ENCODE assay signal across 24 cellular contexts in the genomic region with DNA sequence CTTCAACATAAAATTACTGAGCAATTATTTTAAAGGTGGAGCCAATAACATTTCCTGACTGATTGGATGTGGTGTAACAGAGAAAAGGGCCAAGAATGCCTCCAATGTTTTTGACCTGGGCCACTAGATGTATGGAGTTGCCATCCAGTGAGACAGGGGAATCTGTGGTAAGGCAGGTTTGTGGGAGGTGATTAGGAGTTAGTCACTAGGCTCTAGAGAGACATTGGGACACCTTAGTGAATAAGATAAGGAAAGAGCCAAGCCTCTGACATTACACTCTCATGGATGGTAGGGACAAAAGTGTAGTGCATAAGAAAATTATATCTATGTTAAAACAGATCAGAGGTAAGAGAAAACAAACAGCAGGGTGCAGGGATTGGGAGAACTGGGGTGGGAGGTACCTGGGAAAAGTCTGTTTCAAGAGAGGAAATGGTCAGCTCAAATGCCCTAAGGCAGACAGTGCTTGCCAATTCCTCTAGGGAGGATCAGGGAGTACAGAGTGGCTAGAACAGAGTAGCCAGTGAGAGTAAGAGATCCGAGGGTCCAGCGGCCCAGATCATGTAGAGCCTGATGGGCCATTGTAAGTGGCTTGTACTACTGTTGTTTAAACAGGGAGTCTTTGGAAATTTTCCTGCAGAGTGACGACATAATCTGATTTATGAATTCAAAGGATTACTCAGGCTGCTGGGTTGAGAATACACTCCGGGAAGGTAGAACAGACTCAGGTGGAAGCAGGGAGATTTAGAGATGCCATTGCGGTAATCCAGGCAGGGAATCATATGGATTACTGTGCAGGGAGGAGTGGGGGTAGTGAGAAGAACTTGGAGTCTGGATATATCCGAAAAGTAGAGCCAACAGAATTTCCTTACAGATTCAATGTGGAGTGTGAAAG.
"Had no signal": no experiment of that assay in that cellular context is flagged by ENCODE, and none has a peak within 500 bp of the region (broad histone marks: within the 10 kb centered on the region; RNA-seq: fewer than 3 reads in every experiment).

No MANE protein-coding gene starts in this region.

- H3K36me3 Mint-ChIP-seq: activated CD4-positive, alpha-beta memory T cell treated with anti-CD3 and anti-CD28 coated beads for 36 hours; activated CD8-positive, alpha-beta memory T cell treated with anti-CD3 and anti-CD28 coated beads, Interleukin-2, amount 10 ng/mL, durations not matched to agents 7 days and 5 days; activated naive CD4-positive, alpha-beta T cell treated with anti-CD3 and anti-CD28 coated beads, Interleukin-2, amount 50 U/mL, for 72 hours; immature natural killer cell; naive B cell; stimulated activated naive B cell treated with anti-CD40 and anti-IgM and Interleukin-4, amounts not matched to agents 10 μg/mL and 1 μg/mL and 100 μg/mL, for 72 hours had no signal

- DNase-seq: activated CD4-positive, alpha-beta memory T cell treated with anti-CD3 and anti-CD28 coated beads for 36 hours; activated CD8-positive, alpha-beta memory T cell treated with anti-CD3 and anti-CD28 coated beads, Interleukin-2, amount 10 ng/mL, durations not matched to agents 7 days and 5 days; activated effector memory CD4-positive, alpha-beta T cell treated with anti-CD3 and anti-CD28 coated beads, Interleukin-2, amount 50 U/mL, for 16 hours; activated T-cell treated with anti-CD3 and anti-CD28 coated beads, Interleukin-2, amount 50 U/mL, for 24 hours; amygdala; body of pancreas; cortex of kidney; effector CD4-positive, alpha-beta T cell; gastrocnemius medialis; heart left ventricle; immature natural killer cell; left colon; naive B cell; posterior cingulate gyrus; retina; stimulated activated CD4-positive, alpha-beta T cell treated with anti-CD3 and anti-CD28 coated beads, Interleukin-15, amount 100 ng/mL, for 24 hours; stimulated activated CD4-positive, alpha-beta T cell treated with anti-CD3 and anti-CD28 coated beads, Interleukin-4, amount 100 ng/mL, for 1 hour; stimulated activated naive B cell treated with anti-CD40 and anti-IgM and Interleukin-4, amounts not matched to agents 10 μg/mL and 1 μg/mL and 100 μg/mL, for 72 hours; T-helper 1 cell; T1000; thyroid gland had no signal

- H3K4me1 ChIP-seq: body of pancreas, gastrocnemius medialis, heart left ventricle, thyroid gland had no signal

- H3K27me3 Mint-ChIP-seq: activated CD4-positive, alpha-beta memory T cell treated with anti-CD3 and anti-CD28 coated beads for 36 hours; activated T-cell treated with anti-CD3 and anti-CD28 coated beads, Interleukin-2, amount 50 U/mL, for 24 hours; naive B cell; stimulated activated naive B cell treated with anti-CD40 and anti-IgM and Interleukin-4, amounts not matched to agents 10 μg/mL and 1 μg/mL and 100 μg/mL, for 72 hours had no signal

- FAIRE-seq: endothelial cell of umbilical vein, urothelium cell line had no signal

- H3K27ac Mint-ChIP-seq: activated CD4-positive, alpha-beta memory T cell treated with anti-CD3 and anti-CD28 coated beads for 36 hours; activated CD8-positive, alpha-beta memory T cell treated with anti-CD3 and anti-CD28 coated beads, Interleukin-2, amount 10 ng/mL, durations not matched to agents 7 days and 5 days; activated T-cell treated with anti-CD3 and anti-CD28 coated beads, Interleukin-2, amount 50 U/mL, for 24 hours; immature natural killer cell; naive B cell; stimulated activated naive B cell treated with anti-CD40 and anti-IgM and Interleukin-4, amounts not matched to agents 10 μg/mL and 1 μg/mL and 100 μg/mL, for 72 hours had no signal

- H3K27ac ChIP-seq: body of pancreas, gastrocnemius medialis, heart left ventricle, thyroid gland had no signal

- H3K4me3 Mint-ChIP-seq: activated CD4-positive, alpha-beta memory T cell treated with anti-CD3 and anti-CD28 coated beads for 36 hours; activated CD8-positive, alpha-beta memory T cell treated with anti-CD3 and anti-CD28 coated beads, Interleukin-2, amount 10 ng/mL, durations not matched to agents 7 days and 5 days; activated T-cell treated with anti-CD3 and anti-CD28 coated beads, Interleukin-2, amount 50 U/mL, for 24 hours; immature natural killer cell; naive B cell; stimulated activated naive B cell treated with anti-CD40 and anti-IgM and Interleukin-4, amounts not matched to agents 10 μg/mL and 1 μg/mL and 100 μg/mL, for 72 hours had no signal

- H3K9me3 Mint-ChIP-seq: activated CD4-positive, alpha-beta memory T cell treated with anti-CD3 and anti-CD28 coated beads for 36 hours; activated naive CD4-positive, alpha-beta T cell treated with anti-CD3 and anti-CD28 coated beads, Interleukin-2, amount 50 U/mL, for 72 hours; activated T-cell treated with anti-CD3 and anti-CD28 coated beads, Interleukin-2, amount 50 U/mL, for 24 hours; immature natural killer cell; stimulated activated naive B cell treated with anti-CD40 and anti-IgM and Interleukin-4, amounts not matched to agents 10 μg/mL and 1 μg/mL and 100 μg/mL, for 72 hours had no signal

- ATAC-seq: activated CD8-positive, alpha-beta memory T cell treated with anti-CD3 and anti-CD28 coated beads, Interleukin-2, amount 10 ng/mL, durations not matched to agents 7 days and 5 days; activated naive CD4-positive, alpha-beta T cell treated with anti-CD3 and anti-CD28 coated beads, Interleukin-2, amount 50 U/mL, for 72 hours; body of pancreas; gastrocnemius medialis; heart left ventricle; left colon; stimulated activated naive B cell treated with anti-CD40 and anti-IgM and Interleukin-4, amounts not matched to agents 10 μg/mL and 1 μg/mL and 100 μg/mL, for 72 hours had no signal

- H3K4me1 Mint-ChIP-seq: activated CD8-positive, alpha-beta memory T cell treated with anti-CD3 and anti-CD28 coated beads, Interleukin-2, amount 10 ng/mL, durations not matched to agents 7 days and 5 days; immature natural killer cell; naive B cell; stimulated activated naive B cell treated with anti-CD40 and anti-IgM and Interleukin-4, amounts not matched to agents 10 μg/mL and 1 μg/mL and 100 μg/mL, for 72 hours had no signal

- H3K27me3 ChIP-seq: body of pancreas, gastrocnemius medialis, thyroid gland had no signal
